In the genomic region with DNA sequence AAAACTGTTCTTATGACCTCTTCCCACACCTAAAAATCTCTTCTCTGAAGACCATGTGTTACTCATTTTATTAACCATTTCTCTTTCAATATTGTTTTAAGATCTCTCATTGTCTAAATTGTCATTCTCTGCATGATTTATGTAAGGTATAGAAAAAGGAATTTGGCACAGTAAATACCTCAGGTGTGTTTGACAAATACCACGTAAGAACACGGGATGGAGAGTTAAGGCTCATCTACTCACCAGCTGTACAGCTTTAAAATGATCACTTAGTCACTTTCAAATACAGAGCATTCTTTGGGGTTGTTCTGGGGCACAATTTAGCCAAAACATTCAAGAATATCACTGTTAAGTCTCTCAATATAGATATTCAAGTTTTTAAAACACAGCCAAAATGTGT, we compare ENCODE assay signal across 1 cellular context.
TF ChIP-seq lines count a peak whose summit lies in the region.

No MANE protein-coding gene starts in this region.

TF ChIP-seq in WTC11, 78 proteins besides CTCF, POLR2A, EP300 and RAD21 (continued from another document):
- TF ChIP-seq, protein P1, sequence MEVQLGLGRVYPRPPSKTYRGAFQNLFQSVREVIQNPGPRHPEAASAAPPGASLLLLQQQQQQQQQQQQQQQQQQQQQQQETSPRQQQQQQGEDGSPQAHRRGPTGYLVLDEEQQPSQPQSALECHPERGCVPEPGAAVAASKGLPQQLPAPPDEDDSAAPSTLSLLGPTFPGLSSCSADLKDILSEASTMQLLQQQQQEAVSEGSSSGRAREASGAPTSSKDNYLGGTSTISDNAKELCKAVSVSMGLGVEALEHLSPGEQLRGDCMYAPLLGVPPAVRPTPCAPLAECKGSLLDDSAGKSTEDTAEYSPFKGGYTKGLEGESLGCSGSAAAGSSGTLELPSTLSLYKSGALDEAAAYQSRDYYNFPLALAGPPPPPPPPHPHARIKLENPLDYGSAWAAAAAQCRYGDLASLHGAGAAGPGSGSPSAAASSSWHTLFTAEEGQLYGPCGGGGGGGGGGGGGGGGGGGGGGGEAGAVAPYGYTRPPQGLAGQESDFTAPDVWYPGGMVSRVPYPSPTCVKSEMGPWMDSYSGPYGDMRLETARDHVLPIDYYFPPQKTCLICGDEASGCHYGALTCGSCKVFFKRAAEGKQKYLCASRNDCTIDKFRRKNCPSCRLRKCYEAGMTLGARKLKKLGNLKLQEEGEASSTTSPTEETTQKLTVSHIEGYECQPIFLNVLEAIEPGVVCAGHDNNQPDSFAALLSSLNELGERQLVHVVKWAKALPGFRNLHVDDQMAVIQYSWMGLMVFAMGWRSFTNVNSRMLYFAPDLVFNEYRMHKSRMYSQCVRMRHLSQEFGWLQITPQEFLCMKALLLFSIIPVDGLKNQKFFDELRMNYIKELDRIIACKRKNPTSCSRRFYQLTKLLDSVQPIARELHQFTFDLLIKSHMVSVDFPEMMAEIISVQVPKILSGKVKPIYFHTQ (CRISPR knock-in tag; IDR thresholded peaks at IDR 0.05), result no peak
- TF ChIP-seq ZNF532 (CRISPR knock-in tag; IDR thresholded peaks at IDR 0.05; ENCODE audit: borderline replicate concordance), result no peak
- no peak for TF ChIP-seq JAZF1 (CRISPR knock-in tag; IDR thresholded peaks at IDR 0.05)
- no peak for TF ChIP-seq RORB (CRISPR knock-in tag; IDR thresholded peaks at IDR 0.05)
- TF ChIP-seq NR2C2 (CRISPR knock-in tag; IDR thresholded peaks at IDR 0.05), result no peak
- TF ChIP-seq E2F5 (CRISPR knock-in tag; IDR thresholded peaks at IDR 0.05), result no peak
TF ChIP-seq in WTC11: peak in this region for 0.
